ENCODE assay signal across 8 cellular contexts in genomic region chr1:1122078-1122811, GRCh38. TPM values are rescaled to one million over a fixed set of nuclear protein-coding genes. Genes with fewer than 3 reads are reported as not detected.
DNase-seq lines count a peak whose midpoint lies in the region; TF ChIP-seq lines count a peak whose summit lies in the region.

No MANE protein-coding gene starts in this region.

- POLR2A ChIA-PET in A673 (lab: Charles Lee; ENCODE audit: low non-redundant PET), result no interaction called here

- 0 out of 2 replicates have a peak, but pooled peaks cover 5% of the 10 kb centered on the region for H4K20me1 ChIP-seq in Karpas-422 (ENCODE audit: insufficient read depth, low read depth, low read length)

- H3K9me2 ChIP-seq in Karpas-422 (replicated peaks; ENCODE audit: insufficient read depth, low read length), result no peaks in the 10 kb centered on the region

- intact Hi-C loops in A673 (cut with micrococcal nuclease; ENCODE audit: unreplicated experiment) (loop anchor here (2.0 to 5.0 kb wide), 3 partner anchors 110 to 185 kb away; partner anchors contain the start of genes ACAP3, B3GALT6, PUSL1 and SDF4), uterus (cut with DNase I; ENCODE audit: low total_unique reads) (no loop called here)

- H3K79me2 ChIP-seq in Karpas-422 (ENCODE audit: low read length), result no peaks in the 10 kb centered on the region

- DNase-seq in A673 (ENCODE audit: low spot score) (peak; percentile 83), Karpas-422 (peak; percentile 90), T-helper 1 cell (peak; percentile 65 to 79 (median 76)), amniotic stem cell (lab: John Stamatoyannopoulos, UW) (peak; percentile 61), right atrium auricular region (ENCODE audit: low spot score) (peak; percentile 82), retina (peak; percentile 89), uterus (peak; percentile 55 to 67)

- no peak overlapping the region for H3K27ac ChIP-seq in A673 (ENCODE audit: low read depth, low read length, poor library complexity, severe bottlenecking)
- H3K27ac ChIP-seq in Karpas-422 (ENCODE audit: low read length), result no peak overlapping the region
- no peak overlapping the region for H3K27ac ChIP-seq in right atrium auricular region
- no peak overlapping the region for H3K27ac ChIP-seq in uterus

- peak in 1 of 2 donors; percentile 15 for TF ChIP-seq POLR2A in uterus (IDR thresholded peaks at IDR 0.05)

- H3K9me3 ChIP-seq in A673 (ENCODE audit: low read depth, low read length, poor library complexity, severe bottlenecking), result no peaks in the 10 kb centered on the region
- H3K9me3 ChIP-seq in Karpas-422 (ENCODE audit: low read length), result no peaks in the 10 kb centered on the region
- no peaks in the 10 kb centered on the region for H3K9me3 ChIP-seq in right atrium auricular region
- no peaks in the 10 kb centered on the region for H3K9me3 ChIP-seq in uterus

- no TSS peak for BruUV-seq in A673 (replicated peaks; lab: Mats Ljungman, UMichigan)

- peak overlapping the region; percentile 71; the same call in 1 of the 2 replicates for H2AFZ ChIP-seq in Karpas-422 (ENCODE audit: low read length)

- peak; percentile 94 for TF ChIP-seq CTCF in A673 (conservative IDR thresholded peaks at IDR 0.05; ENCODE audit: low read depth, low read length)
- TF ChIP-seq CTCF in GM12875 (IDR thresholded peaks at IDR 0.05; ENCODE audit: borderline replicate concordance, insufficient read depth, low read depth, low read length), result peak; percentile 94
- TF ChIP-seq CTCF in right atrium auricular region (IDR thresholded peaks at IDR 0.05), result peak; percentile 85 to 98
- peak; percentile 69 to 94 (median 86) for TF ChIP-seq CTCF in uterus (IDR thresholded peaks at IDR 0.05)

- peaks cover 15% of the 10 kb centered on the region for H3K4me1 ChIP-seq in A673 (ENCODE audit: insufficient read depth, low read length, poor library complexity, severe bottlenecking)
- peaks cover 11% of the 10 kb centered on the region for H3K4me1 ChIP-seq in Karpas-422 (ENCODE audit: low read length)
- H3K4me1 ChIP-seq in right atrium auricular region, result peaks cover 0 to 10% of the 10 kb centered on the region in 2 donors
- H3K4me1 ChIP-seq in uterus, result peaks cover 0 to 3% of the 10 kb centered on the region in 2 donors

- H3K4me3 ChIP-seq in A673 (ENCODE audit: low read depth, low read length, poor library complexity, severe bottlenecking) (peak overlapping the region; percentile 19), GM12875 (ENCODE audit: low read depth, low read length) (no peak overlapping the region), Karpas-422 (ENCODE audit: low read length) (no peak overlapping the region), right atrium auricular region (peak overlapping the region in 1 of 2 donors; percentile 38), uterus (no peak overlapping the region)

- no peaks in the 10 kb centered on the region for H3K27me3 ChIP-seq in A673 (replicated peaks; ENCODE audit: insufficient read depth, low read depth, low read length, poor library complexity)
- H3K27me3 ChIP-seq in Karpas-422 (ENCODE audit: low read length), result no peaks in the 10 kb centered on the region
- no peaks in the 10 kb centered on the region for H3K27me3 ChIP-seq in right atrium auricular region
- H3K27me3 ChIP-seq in uterus, result no peaks in the 10 kb centered on the region

- H3K36me3 ChIP-seq in A673 (ENCODE audit: insufficient read depth, low read length, poor library complexity, severe bottlenecking) (no peaks in the 10 kb centered on the region), Karpas-422 (ENCODE audit: insufficient read depth, low read length) (no peaks in the 10 kb centered on the region), right atrium auricular region (no peaks in the 10 kb centered on the region), uterus (no peaks in the 10 kb centered on the region)

- peak overlapping the region; percentile 50 for H3K9ac ChIP-seq in Karpas-422 (ENCODE audit: low read length)

- CTCF ChIA-PET in A673 (lab: Charles Lee), result interaction anchor here (0.6 to 1.9 kb wide), 6 partner anchors 59 to 250 kb away, joined by 3 to 17 read pairs (median 4); partner anchors contain the start of gene SDF4

- peak overlapping the region; percentile 48 for H3K4me2 ChIP-seq in Karpas-422 (ENCODE audit: low read depth, low read length, poor library complexity, severe bottlenecking)

RNA-seq across cellular contexts. Expression of gene C1orf159, which starts 6.4 kb away (rescaled TPM):
- total RNA-seq in A673 (2021), result 26.8 and 28.4 TPM in 2 replicates
- 10.2 and 10.4 TPM in 2 replicates for total RNA-seq in Karpas-422 (2014; rRNA removed; shearing (Covaris generic); ENCODE audit: low replicate concordance)
- total RNA-seq in right atrium auricular region, result 1 to 10 TPM; 4.4 to 4.6 TPM
- total RNA-seq in uterus, result 10 to 100 TPM in 3 of 4 donors, 1 to 10 TPM in 1; 4.9 to 20.0 (median 17.9) TPM

RNA-seq across cellular contexts. Expression of gene RNF223, which starts 48.1 kb away (rescaled TPM):
- not detected in 2 replicates for total RNA-seq in A673 (2021)
- total RNA-seq in Karpas-422 (2014; rRNA removed; shearing (Covaris generic); ENCODE audit: low replicate concordance), result not detected in 2 replicates
- not detected for total RNA-seq in right atrium auricular region
- not detected for total RNA-seq in uterus

RNA-seq across cellular contexts. Expression of gene TTLL10, which starts 51.4 kb away (rescaled TPM):
- total RNA-seq in A673 (2021), result not detected in 2 replicates
- 0.18 TPM in 1 of 2 replicates, not detected in the other for total RNA-seq in Karpas-422 (2014; rRNA removed; shearing (Covaris generic); ENCODE audit: low replicate concordance)
- total RNA-seq in right atrium auricular region, result not detected
- under 1 TPM in 2 of 4 donors, not detected in 2; 0.35 to 0.51 TPM for total RNA-seq in uterus
